In genomic region chr1:207999274-207999915, GRCh38 we compare ENCODE assay signal across 21 cellular contexts.
A peak's percentile ranks its signal among the peaks of the same experiment; 100 is the strongest.
DNase-seq lines count a peak whose midpoint lies in the region; ATAC-seq, FAIRE-seq and TF ChIP-seq lines count a peak whose summit lies in the region.
"Had no signal": no experiment of that assay in that cellular context is flagged by ENCODE, and none has a peak within 500 bp of the region (broad histone marks: within the 10 kb centered on the region; RNA-seq: fewer than 3 reads in every experiment).

No MANE protein-coding gene starts in this region.

- no peaks in the 10 kb centered on the region for H3K9me3 Mint-ChIP-seq in activated naive CD4-positive, alpha-beta T cell treated with anti-CD3 and anti-CD28 coated beads for 36 hours
- H3K9me3 Mint-ChIP-seq: CD8-positive, alpha-beta T cell had no signal

- no peak overlapping the region for H2AFZ ChIP-seq in K562 (ENCODE audit: low read depth, low read length)

- TF ChIP-seq POLR2A in K562 (conservative IDR thresholded peaks at IDR 0.05) (no peak), vagina (IDR thresholded peaks at IDR 0.05) (no peak)

- H3K9me3 ChIP-seq in heart right ventricle: peaks cover 0 to 8% (median 0%) of the 10 kb centered on the region in 11 donors
- H3K9me3 ChIP-seq in K562 (replicated peaks; ENCODE audit: control insufficient read depth, insufficient read depth, low read depth, low read length): no peaks in the 10 kb centered on the region
- no peaks in the 10 kb centered on the region for H3K9me3 ChIP-seq in vagina

- no peak for ATAC-seq in heart right ventricle
- ATAC-seq in K562: no peak
- ATAC-seq: CD8-positive, alpha-beta T cell; GM12878; HepG2 had no signal

- H3K27ac Mint-ChIP-seq in activated naive CD4-positive, alpha-beta T cell treated with anti-CD3 and anti-CD28 coated beads for 36 hours: no peak overlapping the region
- H3K27ac Mint-ChIP-seq: B cell; CD8-positive, alpha-beta T cell; H9 had no signal

- H3K27ac ChIP-seq in heart right ventricle: no peak overlapping the region
- H3K27ac ChIP-seq in K562 (ENCODE audit: extremely low read depth, low read depth, low read length): no peak overlapping the region
- no peak overlapping the region for H3K27ac ChIP-seq in vagina
- H3K27ac ChIP-seq: BLaER1 treated with 17β-estradiol and CSF1 and Interleukin-3, amounts not matched to agents 10 nM and 100 nM had no signal

- no peak for FAIRE-seq in K562 (lab: Jason Lieb, UNC)
- FAIRE-seq: GM12878, HepG2 had no signal

- no peaks in the 10 kb centered on the region for H4K20me1 ChIP-seq in K562 (replicated peaks; ENCODE audit: control insufficient read depth, insufficient read depth, low read length)
- H4K20me1 ChIP-seq: BLaER1 treated with 17β-estradiol and CSF1 and Interleukin-3, amounts not matched to agents 10 nM and 100 nM had no signal

- 89 to 90% methylated on average over 3 of the region's 3 CpGs for WGBS in heart right ventricle, 2 donors
- WGBS in K562 (ENCODE audit: insufficient coverage, low coverage, missing lambda C conversion rate): 2% methylated on average over 3 of the region's 3 CpGs

- CTCF ChIA-PET in K562 (lab: Yijun Ruan, JAX; ENCODE audit: low intra/inter-chr PET ratio): no interaction called here
- CTCF ChIA-PET in activated naive CD4-positive, alpha-beta T cell treated with anti-CD3 and anti-CD28 coated beads for 36 hours (lab: Charles Lee): interaction anchor here (0.6 to 2.0 kb wide), 7 partner anchors 8 to 210 kb away, joined by 3 to 6 read pairs (median 3); no protein-coding TSS in a partner anchor

- intact Hi-C loops in cardiac septum (cut with DNase I): no loop called here
- intact Hi-C loops in heart right ventricle (cut with DNase I): loop anchor here in 2 of 10 donors (5.0 to 10.0 kb wide), 2 partner anchors 115 to 172 kb away; no protein-coding TSS in a partner anchor
- intact Hi-C loops in K562 (cut with micrococcal nuclease): no loop called here
- intact Hi-C loops in vagina (cut with DNase I): no loop called here
- intact Hi-C loops in activated naive CD4-positive, alpha-beta T cell treated with anti-CD3 and anti-CD28 coated beads for 36 hours (cut with micrococcal nuclease): no loop called here

- H3K9ac ChIP-seq in K562 (ENCODE audit: insufficient read depth in 1 of 2, low read depth in 2 of 2, low read length in 2 of 2): no peak overlapping the region
- H3K9ac ChIP-seq: BLaER1 treated with 17β-estradiol and CSF1 and Interleukin-3, amounts not matched to agents 10 nM and 100 nM had no signal

- no peak overlapping the region for H3K4me3 Mint-ChIP-seq in activated naive CD4-positive, alpha-beta T cell treated with anti-CD3 and anti-CD28 coated beads for 36 hours
- H3K4me3 Mint-ChIP-seq: B cell; CD8-positive, alpha-beta T cell; H9 had no signal

- H3K4me2 ChIP-seq in K562 (ENCODE audit: insufficient read depth, low read length): no peak overlapping the region
- H3K4me2 ChIP-seq: BLaER1 treated with 17β-estradiol and CSF1 and Interleukin-3, amounts not matched to agents 10 nM and 100 nM had no signal

- BruUV-seq in K562 (replicated peaks; lab: Mats Ljungman, UMichigan): no TSS peak

- H3K27me3 ChIP-seq in heart right ventricle: no peaks in the 10 kb centered on the region
- H3K27me3 ChIP-seq in K562 (ENCODE audit: control insufficient read depth in 2 of 2, insufficient read depth in 2 of 2, low read length in 2 of 2): peaks cover 18 to 46% of the 10 kb centered on the region in 2 experiments; a peak in 4 of 5 replicates
- no peaks in the 10 kb centered on the region for H3K27me3 ChIP-seq in vagina
- H3K27me3 ChIP-seq: BLaER1 treated with 17β-estradiol and CSF1 and Interleukin-3, amounts not matched to agents 10 nM and 100 nM had no signal

- no peaks in the 10 kb centered on the region for H3K79me2 ChIP-seq in K562 (ENCODE audit: control insufficient read depth, insufficient read depth, low read length)

- no peaks in the 10 kb centered on the region for H3K4me1 Mint-ChIP-seq in activated naive CD4-positive, alpha-beta T cell treated with anti-CD3 and anti-CD28 coated beads for 36 hours (ENCODE audit: low read depth)
- H3K4me1 Mint-ChIP-seq: B cell had no signal

- H3K4me1 ChIP-seq in heart right ventricle (peaks cover 0 to 8% (median 4%) of the 10 kb centered on the region in 9 donors), K562 (replicated peaks in 1 of 2; ENCODE audit: control insufficient read depth in 2 of 2, insufficient read depth in 2 of 2, low read length in 2 of 2) (no peaks in the 10 kb centered on the region; a peak in 1 of 5 replicates), vagina (peaks cover 6% of the 10 kb centered on the region)

- no peak for TF ChIP-seq EP300 in K562 (IDR thresholded peaks at IDR 0.05; ENCODE audit: low read length)

- no peaks in the 10 kb centered on the region for H3K9me1 ChIP-seq in K562 (ENCODE audit: control insufficient read depth, insufficient read depth, low read length)

- H3K27me3 Mint-ChIP-seq in activated naive CD4-positive, alpha-beta T cell treated with anti-CD3 and anti-CD28 coated beads for 36 hours (ENCODE audit: low read depth): no peaks in the 10 kb centered on the region

- no peak for TF ChIP-seq RAD21 in K562 (CRISPR knock-in tag; conservative IDR thresholded peaks at IDR 0.05 in 1 of 2, IDR thresholded peaks at IDR 0.05 in 1 of 2)

- H3K36me3 Mint-ChIP-seq in activated naive CD4-positive, alpha-beta T cell treated with anti-CD3 and anti-CD28 coated beads for 36 hours (ENCODE audit: low read depth): no peaks in the 10 kb centered on the region
- H3K36me3 Mint-ChIP-seq: CD8-positive, alpha-beta T cell had no signal

- in situ Hi-C loops in K562 (cut with MboI): no loop called here

- H3K36me3 ChIP-seq in heart right ventricle (no peaks in the 10 kb centered on the region), K562 (ENCODE audit: control insufficient read depth, insufficient read depth, low read length) (no peaks in the 10 kb centered on the region), vagina (no peaks in the 10 kb centered on the region)
- H3K36me3 ChIP-seq: BLaER1 treated with 17β-estradiol and CSF1 and Interleukin-3, amounts not matched to agents 10 nM and 100 nM had no signal

- DNase-seq in cardiac septum (ENCODE audit: low spot score) (peak; percentile 24), heart right ventricle (no peak), K562 (ENCODE audit: extremely low read depth in 1 of 4, low spot score in 3 of 4) (no peak), islet precursor cell (peak; percentile 26), vagina (ENCODE audit: extremely low spot score in 2 of 2) (peak; percentile 80 to 82), A172 (ENCODE audit: low spot score) (no peak), epidermal melanocyte (ENCODE audit: insufficient read length, low spot score) (no peak)
- DNase-seq in activated naive CD4-positive, alpha-beta T cell treated with anti-CD3 and anti-CD28 coated beads for 36 hours: no peak
- DNase-seq: 8988T; Calu3; CD8-positive, alpha-beta T cell; DMS 273 treated with DMSO at 0.1 percent for 48 hours; DMS53; DND-41; EL; GOT3 had no signal

- TF ChIP-seq CTCF in heart right ventricle (IDR thresholded peaks at IDR 0.05) (no peak), K562 (IDR thresholded peaks at IDR 0.05 in 2 of 3, conservative IDR thresholded peaks at IDR 0.05 in 1 of 3; ENCODE audit: insufficient read depth in 2 of 3, low read depth in 1 of 3, low read length in 3 of 3) (no peak), vagina (IDR thresholded peaks at IDR 0.05) (no peak)

- H3K4me3 ChIP-seq in heart right ventricle: no peak overlapping the region
- H3K4me3 ChIP-seq in K562: no peak overlapping the region
- H3K4me3 ChIP-seq in vagina: no peak overlapping the region
- H3K4me3 ChIP-seq: BLaER1 treated with 17β-estradiol and CSF1 and Interleukin-3, amounts not matched to agents 10 nM and 100 nM; GM12878 had no signal

- POLR2A ChIA-PET in K562 (lab: Yijun Ruan, JAX): interaction anchor here (0.6 to 0.7 kb wide), 2 partner anchors 51 to 174 kb away, joined by 3 to 4 read pairs; no protein-coding TSS in a partner anchor

TF ChIP-seq in K562, 482 proteins besides CTCF, POLR2A, EP300 and RAD21:
- peak; percentile 56 for TF ChIP-seq ZNF121 (CRISPR knock-in tag; conservative IDR thresholded peaks at IDR 0.05)
- no peak for TF ChIP-seq ZBED1 (IDR thresholded peaks at IDR 0.05)

Comparison
In these comparisons a context has a peak if more than half of its experiments do, and no peak if none do; other contexts are left out.
1. DNase-seq: peak in cardiac septum (single experiment), islet precursor cell (single experiment) and vagina (2 of 2); none in heart right ventricle (0 of 2), K562 (0 of 4), activated naive CD4-positive, alpha-beta T cell treated with anti-CD3 and anti-CD28 coated beads for 36 hours (single experiment), A172 (single experiment) and epidermal melanocyte (single experiment).